In the genomic region with DNA sequence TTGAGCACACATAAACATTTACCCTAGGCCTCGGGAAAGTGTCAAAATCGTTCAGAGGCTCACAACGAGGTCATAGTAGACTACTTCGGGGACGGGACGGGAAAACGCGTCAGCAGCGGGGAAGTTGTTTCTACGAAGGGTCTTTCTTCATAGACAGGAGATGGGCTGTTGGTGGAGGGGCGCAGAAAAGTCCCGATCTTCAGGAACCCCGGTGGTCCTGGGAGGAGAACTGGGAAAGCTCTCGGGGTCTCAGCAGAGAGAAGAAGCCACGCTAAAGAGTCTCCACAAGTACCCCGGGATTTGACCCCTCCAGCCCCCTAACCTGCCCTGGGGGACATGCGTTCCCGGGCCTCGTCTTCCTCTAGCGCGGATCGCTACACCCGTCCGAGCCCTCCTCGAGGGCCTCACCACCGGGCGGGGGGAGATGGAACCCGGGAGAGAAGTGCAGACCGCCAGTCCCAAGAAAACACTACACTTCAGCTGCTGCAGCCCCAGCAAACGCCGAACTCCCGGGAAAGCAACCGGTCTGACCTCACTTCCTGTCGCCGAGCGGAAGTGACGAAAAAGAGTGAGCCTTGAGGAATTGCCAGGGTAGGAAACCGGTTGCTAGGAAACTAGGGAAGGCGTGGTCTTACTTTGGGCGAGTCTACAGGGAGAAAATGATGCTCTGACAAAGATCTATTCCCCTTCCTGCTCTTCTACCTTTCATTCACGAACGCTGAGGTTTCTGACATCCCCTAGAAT, we compare ENCODE assay signal across 8 cellular contexts. TPM values are rescaled to one million over a fixed set of nuclear protein-coding genes. Genes with fewer than 3 reads are reported as not detected.
DNase-seq lines count a peak whose midpoint lies in the region; ATAC-seq and TF ChIP-seq lines count a peak whose summit lies in the region.

TSS of gene PIK3R4 (minus strand) at position 534 of the 744 bp plus-strand sequence. CDS start 1,611 bp downstream, outside the sequence.

- H3K27me3 ChIP-seq in adipocyte (replicated peaks; ENCODE audit: control insufficient read depth, insufficient read depth, low read length): no peaks in the 10 kb centered on the region
- H3K27me3 ChIP-seq in cardiac muscle cell: no peaks in the 10 kb centered on the region
- no peaks in the 10 kb centered on the region for H3K27me3 ChIP-seq in parathyroid adenoma (ENCODE audit: control insufficient read depth, insufficient read depth, low read length)
- no peaks in the 10 kb centered on the region for H3K27me3 ChIP-seq in tibial nerve

- H3K4me1 ChIP-seq in adipocyte (ENCODE audit: control insufficient read depth, insufficient read depth, low read length): peaks cover 39% of the 10 kb centered on the region
- H3K4me1 ChIP-seq in cardiac muscle cell (ENCODE audit: low read depth): peaks cover 19% of the 10 kb centered on the region
- H3K4me1 ChIP-seq in parathyroid adenoma: no peaks in the 10 kb centered on the region
- H3K4me1 ChIP-seq in tibial nerve: peaks cover 0 to 54% (median 11%) of the 10 kb centered on the region in 4 donors

- H3K9ac ChIP-seq in adipocyte (ENCODE audit: low read length): peak within 1 kb of the TSS; percentile 97
- peak within 1 kb of the TSS; percentile 42 for H3K9ac ChIP-seq in parathyroid adenoma

- peak; percentile 96 for ATAC-seq in HG02798 (IDR thresholded peaks at IDR 0.05; ENCODE audit: poor library complexity, unreplicated experiment)

- no peaks in the 10 kb centered on the region for H3K9me3 ChIP-seq in adipocyte (ENCODE audit: control insufficient read depth, low read length)
- H3K9me3 ChIP-seq in cardiac muscle cell (ENCODE audit: low read depth): no peaks in the 10 kb centered on the region
- H3K9me3 ChIP-seq in parathyroid adenoma (ENCODE audit: control insufficient read depth, low read length): no peaks in the 10 kb centered on the region
- H3K9me3 ChIP-seq in tibial nerve: no peaks in the 10 kb centered on the region

- H3K36me3 ChIP-seq in adipocyte (ENCODE audit: control insufficient read depth, insufficient read depth, low read length, severe bottlenecking) (peaks cover 7% of the 10 kb centered on the region), cardiac muscle cell (peaks cover 3% of the 10 kb centered on the region), parathyroid adenoma (ENCODE audit: control insufficient read depth, insufficient read depth, low read length) (no peaks in the 10 kb centered on the region), tibial nerve (peaks cover 0 to 24% (median 0%) of the 10 kb centered on the region in 3 donors)

- H3K4me3 ChIP-seq in GM12875 (ENCODE audit: low read depth, low read length) (peak within 1 kb of the TSS; percentile 88), adipocyte (ENCODE audit: low read length) (peak within 1 kb of the TSS; percentile 93), cardiac muscle cell (peak within 1 kb of the TSS; percentile 69), parathyroid adenoma (ENCODE audit: low read depth, low read length) (peak within 1 kb of the TSS; percentile 98), tibial nerve (peak within 1 kb of the TSS; percentile 67 to 93 (median 78))

- peak within 1 kb of the TSS; percentile 87 for H2AFZ ChIP-seq in parathyroid adenoma

- DNase-seq in NCI-H1436 (lab: John Stamatoyannopoulos, UW) (peak; percentile 99), T follicular helper cell (ENCODE audit: low read depth) (peak; percentile 96), adipocyte (ENCODE audit: low read depth) (peak; percentile 99), cardiac muscle cell (ENCODE audit: low read depth in 1 of 2, low spot score in 1 of 2) (peak; percentile 98), tibial nerve (ENCODE audit: low spot score in 2 of 2) (peak; percentile 91 to 99)

- peak within 1 kb of the TSS; percentile 94 for H3K4me2 ChIP-seq in parathyroid adenoma (ENCODE audit: low read length)

- H3K27ac ChIP-seq in cardiac muscle cell (peak within 1 kb of the TSS; percentile 92), parathyroid adenoma (peak within 1 kb of the TSS; percentile 77), tibial nerve (peak within 1 kb of the TSS; percentile 74 to 96 (median 90))

- TF ChIP-seq EP300 in tibial nerve (IDR thresholded peaks at IDR 0.05): peak; percentile 78 to 93

- peak; percentile 17 to 68 for TF ChIP-seq POLR2A in tibial nerve (IDR thresholded peaks at IDR 0.05)

- WGBS in tibial nerve, 2 donors: 0 to 1% methylated on average over 24 to 38 of the region's 42 CpGs

- no peak for TF ChIP-seq CTCF in GM12875 (IDR thresholded peaks at IDR 0.05; ENCODE audit: borderline replicate concordance, insufficient read depth, low read depth, low read length)
- TF ChIP-seq CTCF in cardiac muscle cell (IDR thresholded peaks at IDR 0.05; ENCODE audit: low read depth, low read length): no peak
- TF ChIP-seq CTCF in parathyroid adenoma (IDR thresholded peaks at IDR 0.05): no peak
- no peak for TF ChIP-seq CTCF in tibial nerve (IDR thresholded peaks at IDR 0.05)

- H3K79me2 ChIP-seq in parathyroid adenoma: peaks cover 22% of the 10 kb centered on the region

RNA-seq across cellular contexts. Expression of gene PIK3R4, which starts in this region (rescaled TPM):
- total RNA-seq in cardiac muscle cell: 19.4 and 25.1 TPM in 2 replicates
- 23.2 and 27.0 TPM in 2 replicates for polyA plus RNA-seq in cardiac muscle cell
- 10 to 100 TPM; 30.4 to 37.9 (median 33.5) TPM for total RNA-seq in tibial nerve

Comparison
In these comparisons a context has a peak if more than half of its experiments do, and no peak if none do; other contexts are left out.
1. Peak in every context shown above with its lines: DNase-seq, ATAC-seq, H3K4me3 ChIP-seq and H3K27ac ChIP-seq.